ENCODE assay signal across 15 cellular contexts in genomic region chr1:60034999-60035398, GRCh38.
"Had no signal": no experiment of that assay in that cellular context is flagged by ENCODE, and none has a peak within 500 bp of the region (broad histone marks: within the 10 kb centered on the region; RNA-seq: fewer than 3 reads in every experiment).

No MANE protein-coding gene starts in this region.

- H3K36me3 Mint-ChIP-seq: activated naive CD4-positive, alpha-beta T cell treated with anti-CD3 and anti-CD28 coated beads, Interleukin-2, amount 50 U/mL, for 24 hours had no signal

- ATAC-seq: foreskin keratinocyte had no signal

- H3K4me1 Mint-ChIP-seq: activated naive CD4-positive, alpha-beta T cell treated with anti-CD3 and anti-CD28 coated beads, Interleukin-2, amount 50 U/mL, for 24 hours; nephron progenitor cell had no signal

- H3K9me3 Mint-ChIP-seq: activated naive CD4-positive, alpha-beta T cell treated with anti-CD3 and anti-CD28 coated beads, Interleukin-2, amount 50 U/mL, for 24 hours; nephron progenitor cell had no signal

- H3K4me3 Mint-ChIP-seq: activated naive CD4-positive, alpha-beta T cell treated with anti-CD3 and anti-CD28 coated beads, Interleukin-2, amount 50 U/mL, for 24 hours; nephron progenitor cell had no signal

- DNase-seq: activated CD4-positive, alpha-beta T cell treated with anti-CD3 and anti-CD28 coated beads, Interleukin-2, amount 50 U/mL, for 1 hour; activated CD4-positive, CD25-positive, alpha-beta regulatory T cell treated with anti-CD3 and anti-CD28 coated beads, Interleukin-2, amount 50 U/mL, for 72 hours; activated CD8-positive, alpha-beta memory T cell treated with anti-CD3 and anti-CD28 coated beads, Interleukin-2, amount 50 U/mL, for 4 hours; activated effector memory CD4-positive, alpha-beta T cell treated with Interleukin-2 at 50 U/mL for 16 hours; activated T-cell treated with anti-CD3 and anti-CD28 coated beads, Interleukin-2, amount 50 U/mL, for 48 hours; adrenal gland; foreskin keratinocyte; left colon; nephron progenitor cell; occipital lobe; posterior cingulate gyrus; stimulated activated naive CD4-positive, alpha-beta T cell treated with Interleukin-2 at 50 U/mL for 16 hours; T-helper 9 cell; uterus had no signal

- H3K27ac Mint-ChIP-seq: activated naive CD4-positive, alpha-beta T cell treated with anti-CD3 and anti-CD28 coated beads, Interleukin-2, amount 50 U/mL, for 24 hours; nephron progenitor cell had no signal
